Comparison of ENCODE assay signal across 29 cellular contexts in the genomic region with DNA sequence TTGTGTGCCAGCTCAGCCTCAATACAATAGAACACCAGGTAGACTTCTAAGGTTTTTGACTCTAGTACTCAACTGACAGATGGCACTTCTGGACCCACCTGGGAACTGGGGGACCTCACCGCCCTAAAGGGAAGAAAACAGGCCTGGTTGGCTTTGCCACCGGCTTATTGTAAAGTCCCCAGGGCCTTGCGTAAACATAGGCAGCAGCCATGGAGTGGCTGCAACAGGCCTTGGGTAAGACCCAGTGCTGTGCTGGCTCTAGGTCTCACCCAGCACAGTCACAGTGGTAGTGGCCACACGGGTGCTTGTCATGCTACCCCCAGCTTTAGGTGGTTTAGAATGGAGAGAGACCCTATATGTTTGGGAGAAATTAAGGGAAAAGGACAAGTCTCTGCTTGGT.
"Had no signal": no experiment of that assay in that cellular context is flagged by ENCODE, and none has a peak within 500 bp of the region (broad histone marks: within the 10 kb centered on the region; RNA-seq: fewer than 3 reads in every experiment).

No MANE protein-coding gene starts in this region.

- H3K27ac Mint-ChIP-seq: dendritic cell treated with granulocyte-macrophage colony-stimulating factor and Interleukin-4, amounts not matched to agents 40 ng/mL and 50 ng/mL, for 4 days; effector memory CD8-positive, alpha-beta T cell; endodermal cell had no signal

- H3K4me3 ChIP-seq: colonic mucosa, coronary artery, dorsolateral prefrontal cortex, esophagus muscularis mucosa, esophagus squamous epithelium, gastrocnemius medialis, gastroesophageal sphincter, heart left ventricle, heart right ventricle had no signal

- H3K4me3 Mint-ChIP-seq: dendritic cell treated with granulocyte-macrophage colony-stimulating factor and Interleukin-4, amounts not matched to agents 40 ng/mL and 50 ng/mL, for 4 days; effector memory CD8-positive, alpha-beta T cell; endodermal cell had no signal

- FAIRE-seq: colon, endometrium, endothelial cell of umbilical vein, frontal cortex had no signal

- H3K27me3 ChIP-seq: colonic mucosa, dorsolateral prefrontal cortex, esophagus muscularis mucosa, esophagus squamous epithelium, foreskin keratinocyte, gastrocnemius medialis, gastroesophageal sphincter, heart left ventricle, heart right ventricle had no signal

- H3K27ac ChIP-seq: colonic mucosa, coronary artery, dorsolateral prefrontal cortex, epithelial cell of prostate, esophagus muscularis mucosa, esophagus squamous epithelium, foreskin keratinocyte, gastrocnemius medialis, gastroesophageal sphincter, heart left ventricle, heart right ventricle had no signal

- H3K27me3 Mint-ChIP-seq: dendritic cell treated with granulocyte-macrophage colony-stimulating factor and Interleukin-4, amounts not matched to agents 40 ng/mL and 50 ng/mL, for 4 days; effector memory CD8-positive, alpha-beta T cell had no signal

- ATAC-seq: effector memory CD8-positive, alpha-beta T cell; esophagus mucosa; foreskin keratinocyte; gastrocnemius medialis; gastroesophageal sphincter; heart left ventricle; heart right ventricle had no signal

- DNase-seq: colonic mucosa; cortex of kidney; dermis blood vessel endothelial cell; dorsolateral prefrontal cortex; effector CD4-positive, alpha-beta T cell; effector CD8-positive, alpha-beta T cell; effector memory CD4-positive, alpha-beta T cell; effector memory CD8-positive, alpha-beta T cell; endodermal cell; erythroblast; esophagus squamous epithelium; foreskin fibroblast; foreskin keratinocyte; foreskin melanocyte; gastrocnemius medialis; glutamatergic neuron; head of caudate nucleus; heart left ventricle; heart right ventricle had no signal

- H3K36me3 ChIP-seq: colonic mucosa, esophagus muscularis mucosa, esophagus squamous epithelium, gastrocnemius medialis, gastroesophageal sphincter, heart left ventricle, heart right ventricle had no signal

- H3K9me3 ChIP-seq: colonic mucosa, esophagus muscularis mucosa, esophagus squamous epithelium, gastrocnemius medialis had no signal

- H3K4me1 ChIP-seq: colonic mucosa, esophagus muscularis mucosa, esophagus squamous epithelium, foreskin keratinocyte, gastrocnemius medialis, gastroesophageal sphincter, heart left ventricle, heart right ventricle had no signal
